In genomic region chr1:222243902-222244301, GRCh38 we compare ENCODE assay signal across 19 cellular contexts.
DNase-seq lines count a peak whose midpoint lies in the region; ATAC-seq, FAIRE-seq and TF ChIP-seq lines count a peak whose summit lies in the region.
"Had no signal": no experiment of that assay in that cellular context is flagged by ENCODE, and none has a peak within 500 bp of the region (broad histone marks: within the 10 kb centered on the region; RNA-seq: fewer than 3 reads in every experiment).

No MANE protein-coding gene starts in this region.

- H3K4me1 ChIP-seq in breast epithelium, result no peaks in the 10 kb centered on the region
- no peaks in the 10 kb centered on the region for H3K4me1 ChIP-seq in hepatocyte (ENCODE audit: insufficient read depth)
- H3K4me1 ChIP-seq: right atrium auricular region, stomach had no signal

- FAIRE-seq in bronchial epithelial cell (lab: Jason Lieb, UNC), result no peak
- no peak for FAIRE-seq in urothelium cell line (lab: Jason Lieb, UNC)

- H3K9me2 ChIP-seq in hepatocyte (replicated peaks; ENCODE audit: insufficient read depth), result no peaks in the 10 kb centered on the region

- no peak overlapping the region for H3K4me2 ChIP-seq in hepatocyte

- H3K36me3 ChIP-seq in breast epithelium (no peaks in the 10 kb centered on the region), bronchial epithelial cell (ENCODE audit: control insufficient read depth, insufficient read depth, low read length) (no peaks in the 10 kb centered on the region), hepatocyte (replicated peaks; ENCODE audit: insufficient read depth, low read depth) (no peaks in the 10 kb centered on the region)
- H3K36me3 ChIP-seq: cardiac muscle cell, right atrium auricular region, stomach had no signal

- TF ChIP-seq POLR2A in breast epithelium (IDR thresholded peaks at IDR 0.05), result no peak

- peaks cover 24% of the 10 kb centered on the region for H3K4me1 Mint-ChIP-seq in MCF 10A (ENCODE audit: insufficient read depth, unreplicated experiment)
- H3K4me1 Mint-ChIP-seq: activated naive CD8-positive, alpha-beta T cell treated with anti-CD3 and anti-CD28 coated beads for 36 hours had no signal

- no peak for ATAC-seq in HG02852 (IDR thresholded peaks at IDR 0.05; ENCODE audit: unreplicated experiment)

- H3K4me3 Mint-ChIP-seq in MCF 10A (ENCODE audit: unreplicated experiment), result no peak overlapping the region
- H3K4me3 Mint-ChIP-seq: activated naive CD8-positive, alpha-beta T cell treated with anti-CD3 and anti-CD28 coated beads for 36 hours; activated T-cell treated with anti-CD3 and anti-CD28 coated beads, Interleukin-2, amount 50 U/mL, for 24 hours; CD4-positive, alpha-beta memory T cell had no signal

- H3K27me3 ChIP-seq in breast epithelium, result no peaks in the 10 kb centered on the region
- no peaks in the 10 kb centered on the region for H3K27me3 ChIP-seq in bronchial epithelial cell (ENCODE audit: control insufficient read depth, insufficient read depth, low read length)
- no peaks in the 10 kb centered on the region for H3K27me3 ChIP-seq in hepatocyte
- H3K27me3 ChIP-seq: cardiac muscle cell, right atrium auricular region, stomach had no signal

- POLR2A ChIA-PET in MCF 10A (lab: Yijun Ruan, JAX), result interaction anchor here (0.7 to 0.8 kb wide), 5 partner anchors 23 to 641 kb away, joined by 3 to 5 read pairs (median 3); no protein-coding TSS in a partner anchor

- DNase-seq in MCF 10A (ENCODE audit: unreplicated experiment), result peak; percentile 97
- DNase-seq in breast epithelium (ENCODE audit: low spot score in 2 of 2), result no peak
- DNase-seq in NCI-H2029 (lab: John Stamatoyannopoulos, UW), result peak; percentile 14
- DNase-seq in bronchial epithelial cell (ENCODE audit: low read depth), result peak; percentile 95
- peak; percentile 11 for DNase-seq in urothelium cell line (ENCODE audit: low spot score)
- DNase-seq in hepatocyte (ENCODE audit: low spot score), result no peak
- DNase-seq in NCI-H1930 (lab: John Stamatoyannopoulos, UW), result no peak
- DNase-seq: activated CD4-positive, alpha-beta T cell treated with anti-CD3 and anti-CD28 coated beads, Interleukin-2, amount 50 U/mL, for 4 hours; activated naive CD8-positive, alpha-beta T cell treated with anti-CD3 and anti-CD28 coated beads for 36 hours; activated T-cell treated with anti-CD3 and anti-CD28 coated beads, Interleukin-2, amount 50 U/mL, for 24 hours; CD4-positive, alpha-beta memory T cell; hippocampal formation; NCI-H1694; OCI-M1; stomach had no signal

- 75% methylated on average over 2 of the region's 2 CpGs for WGBS in hepatocyte (ENCODE audit: low lambda C conversion rate, missing lambda C conversion rate)

- CTCF ChIA-PET in MCF 10A (lab: Yijun Ruan, JAX), result no interaction called here

- no peaks in the 10 kb centered on the region for H3K9me3 ChIP-seq in breast epithelium
- no peaks in the 10 kb centered on the region for H3K9me3 ChIP-seq in hepatocyte (ENCODE audit: low read depth)
- H3K9me3 ChIP-seq: right atrium auricular region, stomach had no signal

- H3K79me2 ChIP-seq in hepatocyte, result no peaks in the 10 kb centered on the region

- H3K9me3 Mint-ChIP-seq in MCF 10A (ENCODE audit: unreplicated experiment), result no peaks in the 10 kb centered on the region
- H3K9me3 Mint-ChIP-seq: activated naive CD8-positive, alpha-beta T cell treated with anti-CD3 and anti-CD28 coated beads for 36 hours; activated T-cell treated with anti-CD3 and anti-CD28 coated beads, Interleukin-2, amount 50 U/mL, for 24 hours; CD4-positive, alpha-beta memory T cell had no signal

- H3K27ac ChIP-seq in breast epithelium (no peak overlapping the region), hepatocyte (no peak overlapping the region)
- H3K27ac ChIP-seq: cardiac muscle cell, right atrium auricular region, SK-N-MC, stomach had no signal

- peak overlapping the region; percentile 73 for H3K27ac Mint-ChIP-seq in MCF 10A (ENCODE audit: low read depth, unreplicated experiment)
- H3K27ac Mint-ChIP-seq: activated naive CD8-positive, alpha-beta T cell treated with anti-CD3 and anti-CD28 coated beads for 36 hours; activated T-cell treated with anti-CD3 and anti-CD28 coated beads, Interleukin-2, amount 50 U/mL, for 24 hours; CD4-positive, alpha-beta memory T cell had no signal

- BruUV-seq in MCF 10A (replicated peaks; lab: Mats Ljungman, UMichigan), result no TSS peak

- TF ChIP-seq CTCF in MCF 10A (IDR thresholded peaks at IDR 0.05; ENCODE audit: unreplicated experiment) (no peak), breast epithelium (IDR thresholded peaks at IDR 0.05) (no peak), bronchial epithelial cell (IDR thresholded peaks at IDR 0.05; ENCODE audit: insufficient read depth, low read length, severe bottlenecking) (no peak), hepatocyte (IDR thresholded peaks at IDR 0.05; ENCODE audit: poor library complexity) (no peak)

- no peaks in the 10 kb centered on the region for H4K20me1 ChIP-seq in hepatocyte (ENCODE audit: insufficient read depth, poor library complexity, severe bottlenecking)

- H3K36me3 Mint-ChIP-seq in MCF 10A (ENCODE audit: insufficient read depth, unreplicated experiment), result no peaks in the 10 kb centered on the region
- H3K36me3 Mint-ChIP-seq: activated naive CD8-positive, alpha-beta T cell treated with anti-CD3 and anti-CD28 coated beads for 36 hours had no signal

- H2AFZ ChIP-seq in hepatocyte, result no peak overlapping the region

- H3K4me3 ChIP-seq in breast epithelium, result no peak overlapping the region
- H3K4me3 ChIP-seq in bronchial epithelial cell (ENCODE audit: low read depth, low read length), result no peak overlapping the region
- no peak overlapping the region for H3K4me3 ChIP-seq in hepatocyte
- H3K4me3 ChIP-seq: cardiac muscle cell, right atrium auricular region, SK-N-MC, stomach had no signal

- no peaks in the 10 kb centered on the region for H3K27me3 Mint-ChIP-seq in MCF 10A (ENCODE audit: insufficient read depth, unreplicated experiment)
- H3K27me3 Mint-ChIP-seq: activated naive CD8-positive, alpha-beta T cell treated with anti-CD3 and anti-CD28 coated beads for 36 hours; activated T-cell treated with anti-CD3 and anti-CD28 coated beads, Interleukin-2, amount 50 U/mL, for 24 hours; CD4-positive, alpha-beta memory T cell had no signal

- intact Hi-C loops in MCF 10A (cut with micrococcal nuclease), result loop anchor here (5.0 kb wide), 1 partner anchor 502 kb away; the partner anchor contains the start of gene DUSP10
- intact Hi-C loops in breast epithelium (cut with DNase I; ENCODE audit: low total_unique reads), result no loop called here

Comparison
In these comparisons a context has a peak if more than half of its experiments do, and no peak if none do; other contexts are left out.
1. DNase-seq: peak in MCF 10A (single experiment), NCI-H2029 (single experiment), bronchial epithelial cell (single experiment) and urothelium cell line (single experiment); none in breast epithelium (0 of 2), hepatocyte (single experiment) and NCI-H1930 (0 of 2).